ENCODE assay signal across 8 cellular contexts in genomic region chr3:185176756-185177359, GRCh38. TPM values are rescaled to one million over a fixed set of nuclear protein-coding genes. Genes with fewer than 3 reads are reported as not detected.
DNase-seq lines count a peak whose midpoint lies in the region; ATAC-seq and TF ChIP-seq lines count a peak whose summit lies in the region.

No MANE protein-coding gene starts in this region.

- TF ChIP-seq CTCF in cardiac fibroblast (IDR thresholded peaks at IDR 0.05; ENCODE audit: low read depth, low read length) = peak; percentile 70

- no peak overlapping the region for H3K9ac ChIP-seq in NT2/D1 (ENCODE audit: insufficient read length, low read depth)

- DNase-seq in D341Med (ENCODE audit: low spot score) (peak; percentile 62), HCEC 1CT (peak; percentile 32), NT2/D1 (ENCODE audit: low read depth, low spot score) (peak; percentile 38), cardiac fibroblast (ENCODE audit: low read depth in 2 of 2) (peak; percentile 60 to 64), lung microvascular endothelial cell (ENCODE audit: low read depth in 2 of 2) (peak; percentile 40 to 56)
- DNase-seq in stimulated activated effector memory CD8-positive, alpha-beta T cell treated with anti-CD3 and anti-CD28 coated beads, Interleukin-12 subunit alpha, Interleukin-12 subunit beta, amount 100 ng/mL, for 72 hours (ENCODE audit: low spot score in 2 of 2) = no peak

- ATAC-seq in HG03175 (IDR thresholded peaks at IDR 0.05; ENCODE audit: unreplicated experiment) (no peak), HG02884 (IDR thresholded peaks at IDR 0.05; ENCODE audit: unreplicated experiment) (no peak)
- no peak for ATAC-seq in stimulated activated effector memory CD8-positive, alpha-beta T cell treated with anti-CD3 and anti-CD28 coated beads, Interleukin-12 subunit alpha, Interleukin-12 subunit beta, amount 100 ng/mL, for 72 hours

- no peak overlapping the region for H3K27ac Mint-ChIP-seq in stimulated activated effector memory CD8-positive, alpha-beta T cell treated with anti-CD3 and anti-CD28 coated beads, Interleukin-12 subunit alpha, Interleukin-12 subunit beta, amount 100 ng/mL, for 72 hours

- H3K4me1 Mint-ChIP-seq in stimulated activated effector memory CD8-positive, alpha-beta T cell treated with anti-CD3 and anti-CD28 coated beads, Interleukin-12 subunit alpha, Interleukin-12 subunit beta, amount 100 ng/mL, for 72 hours = no peaks in the 10 kb centered on the region

- H3K9me3 Mint-ChIP-seq in stimulated activated effector memory CD8-positive, alpha-beta T cell treated with anti-CD3 and anti-CD28 coated beads, Interleukin-12 subunit alpha, Interleukin-12 subunit beta, amount 100 ng/mL, for 72 hours = no peaks in the 10 kb centered on the region

- H3K27me3 ChIP-seq in NT2/D1 (ENCODE audit: insufficient read depth, insufficient read length) = peaks cover 2% of the 10 kb centered on the region

- no peaks in the 10 kb centered on the region for H3K36me3 ChIP-seq in NT2/D1 (ENCODE audit: insufficient read depth, insufficient read length, low read length)

- H3K4me3 ChIP-seq in NT2/D1 (ENCODE audit: insufficient read length, low read depth) = no peak overlapping the region
- H3K4me3 ChIP-seq in cardiac fibroblast (replicated peaks in 1 of 2; ENCODE audit: low read depth in 2 of 2, low read length in 2 of 2) = no peak overlapping the region

- H3K9me3 ChIP-seq in NT2/D1 (ENCODE audit: insufficient read depth, low read length) = no peaks in the 10 kb centered on the region

- H3K4me3 Mint-ChIP-seq in stimulated activated effector memory CD8-positive, alpha-beta T cell treated with anti-CD3 and anti-CD28 coated beads, Interleukin-12 subunit alpha, Interleukin-12 subunit beta, amount 100 ng/mL, for 72 hours = no peak overlapping the region

- no peaks in the 10 kb centered on the region for H3K36me3 Mint-ChIP-seq in stimulated activated effector memory CD8-positive, alpha-beta T cell treated with anti-CD3 and anti-CD28 coated beads, Interleukin-12 subunit alpha, Interleukin-12 subunit beta, amount 100 ng/mL, for 72 hours

- H3K4me1 ChIP-seq in NT2/D1 (ENCODE audit: insufficient read depth, insufficient read length) = no peaks in the 10 kb centered on the region

RNA-seq across cellular contexts. Expression of gene C3orf70, which starts 24.0 kb away (rescaled TPM):
- 0.65 and 1.8 TPM in 2 replicates for total RNA-seq in lung microvascular endothelial cell

Comparison
In these comparisons a context has a peak if more than half of its experiments do, and no peak if none do; other contexts are left out.
1. DNase-seq: peak in D341Med (single experiment), HCEC 1CT (single experiment), NT2/D1 (single experiment), cardiac fibroblast (2 of 2) and lung microvascular endothelial cell (2 of 2); none in stimulated activated effector memory CD8-positive, alpha-beta T cell treated with anti-CD3 and anti-CD28 coated beads, Interleukin-12 subunit alpha, Interleukin-12 subunit beta, amount 100 ng/mL, for 72 hours (0 of 2).